Comparison of ENCODE assay signal across 1 cellular context in the genomic region with DNA sequence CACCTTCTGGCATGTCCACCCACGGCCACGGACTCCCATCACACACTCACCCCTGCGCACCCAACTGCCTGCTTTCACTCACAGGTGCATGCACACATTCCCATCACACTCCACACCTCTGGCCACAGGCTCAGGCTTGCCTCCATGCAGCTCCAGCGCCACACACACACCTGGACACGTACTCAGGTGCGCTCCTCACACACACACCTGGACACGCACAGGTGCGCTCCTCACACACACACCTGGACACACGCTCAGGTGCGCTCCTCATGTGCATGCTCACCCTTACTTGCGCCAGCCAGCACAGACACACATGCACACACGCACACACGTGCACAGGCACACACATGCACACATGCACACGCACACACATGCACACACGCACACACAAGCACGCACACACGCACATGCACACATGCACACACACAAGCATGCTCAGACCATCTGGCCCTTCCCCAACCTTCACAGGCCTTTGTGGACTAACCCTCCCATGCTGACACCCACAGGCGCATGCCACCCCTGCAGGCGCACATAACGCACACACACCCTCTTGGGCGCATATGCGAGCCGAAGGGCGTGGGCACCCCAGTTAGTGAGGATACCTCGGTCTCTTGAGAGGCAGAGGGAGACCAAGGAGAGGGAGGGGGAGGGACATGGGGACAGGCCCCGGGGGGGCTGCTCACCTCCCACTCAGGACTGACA.
TF ChIP-seq lines count a peak whose summit lies in the region.

No MANE protein-coding gene starts in this region.

TF ChIP-seq in HEK293, 187 proteins besides CTCF, POLR2A, EP300 and RAD21 (continued from another document and continues in another):
- TF ChIP-seq, protein P1, sequence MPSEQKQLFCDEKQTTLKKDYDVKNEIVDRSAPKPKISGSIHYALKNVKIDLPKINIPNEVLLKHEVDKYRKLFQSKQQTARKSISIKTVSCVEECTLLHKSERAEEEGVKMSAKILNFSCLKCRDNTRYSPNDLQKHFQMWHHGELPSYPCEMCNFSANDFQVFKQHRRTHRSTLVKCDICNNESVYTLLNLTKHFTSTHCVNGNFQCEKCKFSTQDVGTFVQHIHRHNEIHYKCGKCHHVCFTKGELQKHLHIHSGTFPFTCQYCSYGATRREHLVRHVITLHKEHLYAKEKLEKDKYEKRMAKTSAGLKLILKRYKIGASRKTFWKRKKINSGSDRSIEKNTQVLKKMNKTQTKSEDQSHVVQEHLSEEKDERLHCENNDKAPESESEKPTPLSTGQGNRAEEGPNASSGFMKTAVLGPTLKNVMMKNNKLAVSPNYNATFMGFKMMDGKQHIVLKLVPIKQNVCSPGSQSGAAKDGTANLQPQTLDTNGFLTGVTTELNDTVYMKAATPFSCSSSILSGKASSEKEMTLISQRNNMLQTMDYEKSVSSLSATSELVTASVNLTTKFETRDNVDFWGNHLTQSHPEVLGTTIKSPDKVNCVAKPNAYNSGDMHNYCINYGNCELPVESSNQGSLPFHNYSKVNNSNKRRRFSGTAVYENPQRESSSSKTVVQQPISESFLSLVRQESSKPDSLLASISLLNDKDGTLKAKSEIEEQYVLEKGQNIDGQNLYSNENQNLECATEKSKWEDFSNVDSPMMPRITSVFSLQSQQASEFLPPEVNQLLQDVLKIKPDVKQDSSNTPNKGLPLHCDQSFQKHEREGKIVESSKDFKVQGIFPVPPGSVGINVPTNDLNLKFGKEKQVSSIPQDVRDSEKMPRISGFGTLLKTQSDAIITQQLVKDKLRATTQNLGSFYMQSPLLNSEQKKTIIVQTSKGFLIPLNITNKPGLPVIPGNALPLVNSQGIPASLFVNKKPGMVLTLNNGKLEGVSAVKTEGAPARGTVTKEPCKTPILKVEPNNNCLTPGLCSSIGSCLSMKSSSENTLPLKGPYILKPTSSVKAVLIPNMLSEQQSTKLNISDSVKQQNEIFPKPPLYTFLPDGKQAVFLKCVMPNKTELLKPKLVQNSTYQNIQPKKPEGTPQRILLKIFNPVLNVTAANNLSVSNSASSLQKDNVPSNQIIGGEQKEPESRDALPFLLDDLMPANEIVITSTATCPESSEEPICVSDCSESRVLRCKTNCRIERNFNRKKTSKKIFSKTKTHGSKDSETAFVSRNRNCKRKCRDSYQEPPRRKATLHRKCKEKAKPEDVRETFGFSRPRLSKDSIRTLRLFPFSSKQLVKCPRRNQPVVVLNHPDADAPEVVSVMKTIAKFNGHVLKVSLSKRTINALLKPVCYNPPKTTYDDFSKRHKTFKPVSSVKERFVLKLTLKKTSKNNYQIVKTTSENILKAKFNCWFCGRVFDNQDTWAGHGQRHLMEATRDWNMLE (tag by site-specific recombination; conservative IDR thresholded peaks at IDR 0.05; ENCODE audit: low read depth), result no peak
- no peak for TF ChIP-seq ZNF747 (tag by site-specific recombination; IDR thresholded peaks at IDR 0.05)
- TF ChIP-seq MYNN (tag by site-specific recombination; IDR thresholded peaks at IDR 0.05; ENCODE audit: borderline replicate concordance), result no peak
- no peak for TF ChIP-seq WT1 (tag by site-specific recombination; IDR thresholded peaks at IDR 0.05)
- TF ChIP-seq ZNF404 (tag by site-specific recombination; IDR thresholded peaks at IDR 0.05), result no peak
- TF ChIP-seq, protein P2, sequence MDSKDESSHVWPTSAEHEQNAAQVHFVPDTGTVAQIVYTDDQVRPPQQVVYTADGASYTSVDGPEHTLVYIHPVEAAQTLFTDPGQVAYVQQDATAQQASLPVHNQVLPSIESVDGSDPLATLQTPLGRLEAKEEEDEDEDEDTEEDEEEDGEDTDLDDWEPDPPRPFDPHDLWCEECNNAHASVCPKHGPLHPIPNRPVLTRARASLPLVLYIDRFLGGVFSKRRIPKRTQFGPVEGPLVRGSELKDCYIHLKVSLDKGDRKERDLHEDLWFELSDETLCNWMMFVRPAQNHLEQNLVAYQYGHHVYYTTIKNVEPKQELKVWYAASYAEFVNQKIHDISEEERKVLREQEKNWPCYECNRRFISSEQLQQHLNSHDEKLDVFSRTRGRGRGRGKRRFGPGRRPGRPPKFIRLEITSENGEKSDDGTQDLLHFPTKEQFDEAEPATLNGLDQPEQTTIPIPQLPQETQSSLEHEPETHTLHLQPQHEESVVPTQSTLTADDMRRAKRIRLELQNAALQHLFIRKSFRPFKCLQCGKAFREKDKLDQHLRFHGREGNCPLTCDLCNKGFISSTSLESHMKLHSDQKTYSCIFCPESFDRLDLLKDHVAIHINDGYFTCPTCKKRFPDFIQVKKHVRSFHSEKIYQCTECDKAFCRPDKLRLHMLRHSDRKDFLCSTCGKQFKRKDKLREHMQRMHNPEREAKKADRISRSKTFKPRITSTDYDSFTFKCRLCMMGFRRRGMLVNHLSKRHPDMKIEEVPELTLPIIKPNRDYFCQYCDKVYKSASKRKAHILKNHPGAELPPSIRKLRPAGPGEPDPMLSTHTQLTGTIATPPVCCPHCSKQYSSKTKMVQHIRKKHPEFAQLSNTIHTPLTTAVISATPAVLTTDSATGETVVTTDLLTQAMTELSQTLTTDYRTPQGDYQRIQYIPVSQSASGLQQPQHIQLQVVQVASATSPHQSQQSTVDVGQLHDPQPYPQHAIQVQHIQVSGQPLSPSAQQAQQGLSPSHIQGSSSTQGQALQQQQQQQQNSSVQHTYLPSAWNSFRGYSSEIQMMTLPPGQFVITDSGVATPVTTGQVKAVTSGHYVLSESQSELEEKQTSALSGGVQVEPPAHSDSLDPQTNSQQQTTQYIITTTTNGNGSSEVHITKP (tag by site-specific recombination; IDR thresholded peaks at IDR 0.05), result no peak
- TF ChIP-seq ZNF155 (tag by site-specific recombination; IDR thresholded peaks at IDR 0.05), result no peak
- TF ChIP-seq ZNF19 (tag by site-specific recombination; IDR thresholded peaks at IDR 0.05; ENCODE audit: low read depth), result no peak
- no peak for TF ChIP-seq ZNF112 (tag by site-specific recombination; IDR thresholded peaks at IDR 0.05)
- no peak for TF ChIP-seq KLF9 (tag by site-specific recombination; IDR thresholded peaks at IDR 0.05; ENCODE audit: low read depth)
- TF ChIP-seq, protein P3, sequence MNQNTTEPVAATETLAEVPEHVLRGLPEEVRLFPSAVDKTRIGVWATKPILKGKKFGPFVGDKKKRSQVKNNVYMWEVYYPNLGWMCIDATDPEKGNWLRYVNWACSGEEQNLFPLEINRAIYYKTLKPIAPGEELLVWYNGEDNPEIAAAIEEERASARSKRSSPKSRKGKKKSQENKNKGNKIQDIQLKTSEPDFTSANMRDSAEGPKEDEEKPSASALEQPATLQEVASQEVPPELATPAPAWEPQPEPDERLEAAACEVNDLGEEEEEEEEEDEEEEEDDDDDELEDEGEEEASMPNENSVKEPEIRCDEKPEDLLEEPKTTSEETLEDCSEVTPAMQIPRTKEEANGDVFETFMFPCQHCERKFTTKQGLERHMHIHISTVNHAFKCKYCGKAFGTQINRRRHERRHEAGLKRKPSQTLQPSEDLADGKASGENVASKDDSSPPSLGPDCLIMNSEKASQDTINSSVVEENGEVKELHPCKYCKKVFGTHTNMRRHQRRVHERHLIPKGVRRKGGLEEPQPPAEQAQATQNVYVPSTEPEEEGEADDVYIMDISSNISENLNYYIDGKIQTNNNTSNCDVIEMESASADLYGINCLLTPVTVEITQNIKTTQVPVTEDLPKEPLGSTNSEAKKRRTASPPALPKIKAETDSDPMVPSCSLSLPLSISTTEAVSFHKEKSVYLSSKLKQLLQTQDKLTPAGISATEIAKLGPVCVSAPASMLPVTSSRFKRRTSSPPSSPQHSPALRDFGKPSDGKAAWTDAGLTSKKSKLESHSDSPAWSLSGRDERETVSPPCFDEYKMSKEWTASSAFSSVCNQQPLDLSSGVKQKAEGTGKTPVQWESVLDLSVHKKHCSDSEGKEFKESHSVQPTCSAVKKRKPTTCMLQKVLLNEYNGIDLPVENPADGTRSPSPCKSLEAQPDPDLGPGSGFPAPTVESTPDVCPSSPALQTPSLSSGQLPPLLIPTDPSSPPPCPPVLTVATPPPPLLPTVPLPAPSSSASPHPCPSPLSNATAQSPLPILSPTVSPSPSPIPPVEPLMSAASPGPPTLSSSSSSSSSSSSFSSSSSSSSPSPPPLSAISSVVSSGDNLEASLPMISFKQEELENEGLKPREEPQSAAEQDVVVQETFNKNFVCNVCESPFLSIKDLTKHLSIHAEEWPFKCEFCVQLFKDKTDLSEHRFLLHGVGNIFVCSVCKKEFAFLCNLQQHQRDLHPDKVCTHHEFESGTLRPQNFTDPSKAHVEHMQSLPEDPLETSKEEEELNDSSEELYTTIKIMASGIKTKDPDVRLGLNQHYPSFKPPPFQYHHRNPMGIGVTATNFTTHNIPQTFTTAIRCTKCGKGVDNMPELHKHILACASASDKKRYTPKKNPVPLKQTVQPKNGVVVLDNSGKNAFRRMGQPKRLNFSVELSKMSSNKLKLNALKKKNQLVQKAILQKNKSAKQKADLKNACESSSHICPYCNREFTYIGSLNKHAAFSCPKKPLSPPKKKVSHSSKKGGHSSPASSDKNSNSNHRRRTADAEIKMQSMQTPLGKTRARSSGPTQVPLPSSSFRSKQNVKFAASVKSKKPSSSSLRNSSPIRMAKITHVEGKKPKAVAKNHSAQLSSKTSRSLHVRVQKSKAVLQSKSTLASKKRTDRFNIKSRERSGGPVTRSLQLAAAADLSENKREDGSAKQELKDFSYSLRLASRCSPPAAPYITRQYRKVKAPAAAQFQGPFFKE (tag by site-specific recombination; IDR thresholded peaks at IDR 0.05; ENCODE audit: borderline replicate concordance), result 0 out of 2 replicates have a peak, but pooled peaks have one; percentile 39
- TF ChIP-seq SP2 (tag by site-specific recombination; IDR thresholded peaks at IDR 0.05), result no peak
- 0 out of 2 replicates have a peak, but pooled peaks have one; percentile 7 for TF ChIP-seq KLF1 (tag by site-specific recombination; IDR thresholded peaks at IDR 0.05)
- no peak for TF ChIP-seq ZNF114 (tag by site-specific recombination; IDR thresholded peaks at IDR 0.05)
- TF ChIP-seq, protein P4, sequence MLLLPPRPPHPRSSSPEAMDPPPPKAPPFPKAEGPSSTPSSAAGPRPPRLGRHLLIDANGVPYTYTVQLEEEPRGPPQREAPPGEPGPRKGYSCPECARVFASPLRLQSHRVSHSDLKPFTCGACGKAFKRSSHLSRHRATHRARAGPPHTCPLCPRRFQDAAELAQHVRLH (tag by site-specific recombination; IDR thresholded peaks at IDR 0.05), result no peak
- TF ChIP-seq ZNF341 (tag by site-specific recombination; IDR thresholded peaks at IDR 0.05; ENCODE audit: low read depth), result no peak
- TF ChIP-seq ZEB2 (tag by site-specific recombination; IDR thresholded peaks at IDR 0.05), result peak; percentile 95
- TF ChIP-seq ZNF274 (IDR thresholded peaks at IDR 0.05; ENCODE audit: low read length), result no peak
- TF ChIP-seq ZNF274 (tag by site-specific recombination; IDR thresholded peaks at IDR 0.05; ENCODE audit: borderline replicate concordance), result no peak
- no peak for TF ChIP-seq ZNF391 (tag by site-specific recombination; IDR thresholded peaks at IDR 0.05; ENCODE audit: borderline replicate concordance, low read depth)
- TF ChIP-seq, protein P5, sequence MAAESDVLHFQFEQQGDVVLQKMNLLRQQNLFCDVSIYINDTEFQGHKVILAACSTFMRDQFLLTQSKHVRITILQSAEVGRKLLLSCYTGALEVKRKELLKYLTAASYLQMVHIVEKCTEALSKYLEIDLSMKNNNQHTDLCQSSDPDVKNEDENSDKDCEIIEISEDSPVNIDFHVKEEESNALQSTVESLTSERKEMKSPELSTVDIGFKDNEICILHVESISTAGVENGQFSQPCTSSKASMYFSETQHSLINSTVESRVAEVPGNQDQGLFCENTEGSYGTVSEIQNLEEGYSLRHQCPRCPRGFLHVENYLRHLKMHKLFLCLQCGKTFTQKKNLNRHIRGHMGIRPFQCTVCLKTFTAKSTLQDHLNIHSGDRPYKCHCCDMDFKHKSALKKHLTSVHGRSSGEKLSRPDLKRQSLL (tag by site-specific recombination; IDR thresholded peaks at IDR 0.05), result peak; percentile 37; the same call in 1 of the 2 replicates
- no peak for TF ChIP-seq ZNF292 (tag by site-specific recombination; IDR thresholded peaks at IDR 0.05; ENCODE audit: borderline replicate concordance, low read depth)
- TF ChIP-seq, protein P6, sequence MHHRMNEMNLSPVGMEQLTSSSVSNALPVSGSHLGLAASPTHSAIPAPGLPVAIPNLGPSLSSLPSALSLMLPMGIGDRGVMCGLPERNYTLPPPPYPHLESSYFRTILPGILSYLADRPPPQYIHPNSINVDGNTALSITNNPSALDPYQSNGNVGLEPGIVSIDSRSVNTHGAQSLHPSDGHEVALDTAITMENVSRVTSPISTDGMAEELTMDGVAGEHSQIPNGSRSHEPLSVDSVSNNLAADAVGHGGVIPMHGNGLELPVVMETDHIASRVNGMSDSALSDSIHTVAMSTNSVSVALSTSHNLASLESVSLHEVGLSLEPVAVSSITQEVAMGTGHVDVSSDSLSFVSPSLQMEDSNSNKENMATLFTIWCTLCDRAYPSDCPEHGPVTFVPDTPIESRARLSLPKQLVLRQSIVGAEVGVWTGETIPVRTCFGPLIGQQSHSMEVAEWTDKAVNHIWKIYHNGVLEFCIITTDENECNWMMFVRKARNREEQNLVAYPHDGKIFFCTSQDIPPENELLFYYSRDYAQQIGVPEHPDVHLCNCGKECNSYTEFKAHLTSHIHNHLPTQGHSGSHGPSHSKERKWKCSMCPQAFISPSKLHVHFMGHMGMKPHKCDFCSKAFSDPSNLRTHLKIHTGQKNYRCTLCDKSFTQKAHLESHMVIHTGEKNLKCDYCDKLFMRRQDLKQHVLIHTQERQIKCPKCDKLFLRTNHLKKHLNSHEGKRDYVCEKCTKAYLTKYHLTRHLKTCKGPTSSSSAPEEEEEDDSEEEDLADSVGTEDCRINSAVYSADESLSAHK (tag by site-specific recombination; IDR thresholded peaks at IDR 0.05), result no peak
- TF ChIP-seq, protein P7, sequence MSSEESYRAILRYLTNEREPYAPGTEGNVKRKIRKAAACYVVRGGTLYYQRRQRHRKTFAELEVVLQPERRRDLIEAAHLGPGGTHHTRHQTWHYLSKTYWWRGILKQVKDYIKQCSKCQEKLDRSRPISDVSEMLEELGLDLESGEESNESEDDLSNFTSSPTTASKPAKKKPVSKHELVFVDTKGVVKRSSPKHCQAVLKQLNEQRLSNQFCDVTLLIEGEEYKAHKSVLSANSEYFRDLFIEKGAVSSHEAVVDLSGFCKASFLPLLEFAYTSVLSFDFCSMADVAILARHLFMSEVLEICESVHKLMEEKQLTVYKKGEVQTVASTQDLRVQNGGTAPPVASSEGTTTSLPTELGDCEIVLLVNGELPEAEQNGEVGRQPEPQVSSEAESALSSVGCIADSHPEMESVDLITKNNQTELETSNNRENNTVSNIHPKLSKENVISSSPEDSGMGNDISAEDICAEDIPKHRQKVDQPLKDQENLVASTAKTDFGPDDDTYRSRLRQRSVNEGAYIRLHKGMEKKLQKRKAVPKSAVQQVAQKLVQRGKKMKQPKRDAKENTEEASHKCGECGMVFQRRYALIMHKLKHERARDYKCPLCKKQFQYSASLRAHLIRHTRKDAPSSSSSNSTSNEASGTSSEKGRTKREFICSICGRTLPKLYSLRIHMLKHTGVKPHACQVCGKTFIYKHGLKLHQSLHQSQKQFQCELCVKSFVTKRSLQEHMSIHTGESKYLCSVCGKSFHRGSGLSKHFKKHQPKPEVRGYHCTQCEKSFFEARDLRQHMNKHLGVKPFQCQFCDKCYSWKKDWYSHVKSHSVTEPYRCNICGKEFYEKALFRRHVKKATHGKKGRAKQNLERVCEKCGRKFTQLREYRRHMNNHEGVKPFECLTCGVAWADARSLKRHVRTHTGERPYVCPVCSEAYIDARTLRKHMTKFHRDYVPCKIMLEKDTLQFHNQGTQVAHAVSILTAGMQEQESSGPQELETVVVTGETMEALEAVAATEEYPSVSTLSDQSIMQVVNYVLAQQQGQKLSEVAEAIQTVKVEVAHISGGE (tag by site-specific recombination; conservative IDR thresholded peaks at IDR 0.05; ENCODE audit: low read depth), result no peak
- 0 out of 2 replicates have a peak, but pooled peaks have one; percentile 36 for TF ChIP-seq GLI4 (tag by site-specific recombination; IDR thresholded peaks at IDR 0.05)
